Comparison of ENCODE assay signal across 11 cellular contexts in genomic region chr2:217106650-217107014, GRCh38.
A peak's percentile ranks its signal among the peaks of the same experiment; 100 is the strongest.
DNase-seq lines count a peak whose midpoint lies in the region; ATAC-seq and TF ChIP-seq lines count a peak whose summit lies in the region.
"Had no signal": no experiment of that assay in that cellular context is flagged by ENCODE, and none has a peak within 500 bp of the region (broad histone marks: within the 10 kb centered on the region; RNA-seq: fewer than 3 reads in every experiment).

No MANE protein-coding gene starts in this region.

- no peak overlapping the region for H3K4me3 ChIP-seq in fibroblast of the aortic adventitia (ENCODE audit: low read depth, low read length)
- H3K4me3 ChIP-seq: SK-N-MC had no signal

- TF ChIP-seq CTCF in natural killer cell (IDR thresholded peaks at IDR 0.05) (no peak), fibroblast of the aortic adventitia (IDR thresholded peaks at IDR 0.05; ENCODE audit: insufficient read depth, low read length) (peak; percentile 67)

- H3K4me3 Mint-ChIP-seq in natural killer cell treated with Interleukin-12 subunit alpha and Interleukin-12 subunit beta and Interleukin-15 and Interleukin-18, amount 100 ng/mL, for 72 hours: peak overlapping the region; percentile 59
- no peak overlapping the region for H3K4me3 Mint-ChIP-seq in natural killer cell
- H3K4me3 Mint-ChIP-seq: activated T-cell treated with anti-CD3 and anti-CD28 coated beads, Interleukin-2, amount 50 U/mL, for 4 hours had no signal

- peaks cover 4% of the 10 kb centered on the region for H3K9me3 Mint-ChIP-seq in natural killer cell treated with Interleukin-12 subunit alpha and Interleukin-12 subunit beta and Interleukin-15 and Interleukin-18, amount 100 ng/mL, for 72 hours
- H3K9me3 Mint-ChIP-seq in natural killer cell: peaks cover 0 to 2% of the 10 kb centered on the region in 2 donors
- H3K9me3 Mint-ChIP-seq: activated T-cell treated with anti-CD3 and anti-CD28 coated beads, Interleukin-2, amount 50 U/mL, for 4 hours had no signal

- H3K27ac Mint-ChIP-seq in natural killer cell treated with Interleukin-12 subunit alpha and Interleukin-12 subunit beta and Interleukin-15 and Interleukin-18, amount 100 ng/mL, for 72 hours: peak overlapping the region; percentile 93 to 97
- H3K27ac Mint-ChIP-seq in natural killer cell: no peak overlapping the region

- peaks cover 16 to 20% of the 10 kb centered on the region in 2 donors for H3K27me3 Mint-ChIP-seq in natural killer cell treated with Interleukin-12 subunit alpha and Interleukin-12 subunit beta and Interleukin-15 and Interleukin-18, amount 100 ng/mL, for 72 hours
- H3K27me3 Mint-ChIP-seq in natural killer cell (ENCODE audit: low read depth in 2 of 2): peaks cover 3 to 12% of the 10 kb centered on the region in 2 donors

- peaks cover 41 to 60% of the 10 kb centered on the region in 2 donors for H3K4me1 Mint-ChIP-seq in natural killer cell treated with Interleukin-12 subunit alpha and Interleukin-12 subunit beta and Interleukin-15 and Interleukin-18, amount 100 ng/mL, for 72 hours (ENCODE audit: low read depth in 2 of 2)
- H3K4me1 Mint-ChIP-seq in natural killer cell: peaks cover 5 to 11% of the 10 kb centered on the region in 2 donors

- DNase-seq in natural killer cell treated with Interleukin-12 subunit alpha and Interleukin-12 subunit beta and Interleukin-15 and Interleukin-18, amount 100 ng/mL, for 72 hours (ENCODE audit: low spot score): no peak
- no peak for DNase-seq in natural killer cell
- peak; percentile 66 for DNase-seq in RPMI7951 (ENCODE audit: low read depth)
- peak; percentile 51 for DNase-seq in fibroblast of the aortic adventitia (ENCODE audit: low read depth)
- DNase-seq in NCI-H2227 (lab: John Stamatoyannopoulos, UW; ENCODE audit: unreplicated experiment): no peak
- DNase-seq in occipital lobe (lab: John Stamatoyannopoulos, UW): no peak
- DNase-seq in activated naive CD4-positive, alpha-beta T cell (lab: John Stamatoyannopoulos, UW): no peak
- DNase-seq: activated T-cell treated with anti-CD3 and anti-CD28 coated beads, Interleukin-2, amount 50 U/mL, for 4 hours; stimulated activated naive CD4-positive, alpha-beta T cell had no signal

- intact Hi-C loops in natural killer cell (cut with micrococcal nuclease): no loop called here

- H3K36me3 Mint-ChIP-seq in natural killer cell treated with Interleukin-12 subunit alpha and Interleukin-12 subunit beta and Interleukin-15 and Interleukin-18, amount 100 ng/mL, for 72 hours: peaks cover 14% of the 10 kb centered on the region
- H3K36me3 Mint-ChIP-seq in natural killer cell: no peaks in the 10 kb centered on the region

- ATAC-seq in natural killer cell treated with Interleukin-12 subunit alpha and Interleukin-12 subunit beta and Interleukin-15 and Interleukin-18, amount 100 ng/mL, for 72 hours: no peak
- ATAC-seq in natural killer cell (no peak), GM18907 (IDR thresholded peaks at IDR 0.05; ENCODE audit: unreplicated experiment) (no peak)
- ATAC-seq: activated T-cell treated with anti-CD3 and anti-CD28 coated beads, Interleukin-2, amount 50 U/mL, for 4 hours had no signal

Comparison
In these comparisons a context has a peak if more than half of its experiments do, and no peak if none do; other contexts are left out.
1. H3K27ac Mint-ChIP-seq: peak in natural killer cell treated with Interleukin-12 subunit alpha and Interleukin-12 subunit beta and Interleukin-15 and Interleukin-18, amount 100 ng/mL, for 72 hours (2 of 2); none in natural killer cell (0 of 2).
2. DNase-seq: peak in RPMI7951 (single experiment) and fibroblast of the aortic adventitia (single experiment); none in natural killer cell treated with Interleukin-12 subunit alpha and Interleukin-12 subunit beta and Interleukin-15 and Interleukin-18, amount 100 ng/mL, for 72 hours (single experiment), natural killer cell (single experiment), NCI-H2227 (single experiment), occipital lobe (single experiment) and activated naive CD4-positive, alpha-beta T cell (0 of 4).